In the genomic region with DNA sequence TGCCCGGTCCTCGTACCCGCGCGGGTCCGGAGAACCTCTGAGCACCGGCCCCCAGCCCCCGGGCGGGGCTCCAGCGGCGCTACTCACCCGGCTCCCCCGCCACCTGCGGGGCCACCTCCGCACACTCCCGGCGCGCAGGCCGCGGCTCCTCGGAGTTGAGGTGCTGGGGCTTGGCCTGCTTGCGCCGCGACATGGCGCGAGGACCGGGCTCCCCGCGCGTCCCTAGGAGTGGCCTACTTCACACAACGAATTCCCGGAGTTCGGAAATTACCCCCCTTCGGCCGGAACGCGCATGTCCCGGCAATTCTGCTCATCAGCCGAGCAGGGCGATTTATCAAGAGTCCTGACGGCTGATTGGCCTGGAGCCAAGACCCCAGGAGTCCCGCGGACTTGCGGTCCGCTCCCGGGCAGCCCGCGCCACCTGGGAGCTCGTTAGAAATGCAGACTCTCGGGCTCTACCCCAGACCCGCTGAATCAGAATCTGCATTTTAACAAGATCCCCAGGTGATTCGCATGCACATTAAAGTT, we compare ENCODE assay signal across 8 cellular contexts.
A peak's percentile ranks its signal among the peaks of the same experiment; 100 is the strongest.
DNase-seq lines count a peak whose midpoint lies in the region; ATAC-seq, FAIRE-seq and TF ChIP-seq lines count a peak whose summit lies in the region.

No MANE protein-coding gene starts in this region.

- no peak for FAIRE-seq in RCC 7860 (lab: Jason Lieb, UNC)

- H3K36me3 Mint-ChIP-seq in T-helper 17 cell (ENCODE audit: low read depth) (peaks cover 2% of the 10 kb centered on the region), osteocyte (ENCODE audit: unreplicated experiment) (no peaks in the 10 kb centered on the region)

- H3K4me1 Mint-ChIP-seq in T-helper 17 cell: peaks cover 13% of the 10 kb centered on the region
- peaks cover 23% of the 10 kb centered on the region for H3K4me1 Mint-ChIP-seq in osteocyte (ENCODE audit: unreplicated experiment)

- no peak for ATAC-seq in T-helper 17 cell
- no peak for ATAC-seq in GM21360 (IDR thresholded peaks at IDR 0.05; ENCODE audit: unreplicated experiment)

- DNase-seq in GM20000 (ENCODE audit: low spot score) (peak; percentile 41), T-helper 17 cell (no peak), foreskin fibroblast (peak; percentile 19 to 68), osteocyte (ENCODE audit: extremely low spot score, unreplicated experiment) (peak; percentile 84), cerebellar nuclear complex (lab: John Stamatoyannopoulos, UW) (no peak), pons (ENCODE audit: low spot score) (no peak), RCC 7860 (ENCODE audit: low spot score) (no peak)

- TF ChIP-seq CTCF in GM20000 (IDR thresholded peaks at IDR 0.05; ENCODE audit: extremely low read depth, missing control alignments) (no peak), foreskin fibroblast (IDR thresholded peaks at IDR 0.05; ENCODE audit: low read depth, low read length) (no peak), osteocyte (IDR thresholded peaks at IDR 0.05) (no peak)

- peak overlapping the region; percentile 64 for H3K4me3 ChIP-seq in foreskin fibroblast (ENCODE audit: low read depth in 1 of 2, low read length in 2 of 2)

- no peaks in the 10 kb centered on the region for H3K9me3 ChIP-seq in T-helper 17 cell (ENCODE audit: control insufficient read depth, low read length, poor library complexity, severe bottlenecking)

- H3K27me3 Mint-ChIP-seq in T-helper 17 cell: peaks cover 34% of the 10 kb centered on the region
- H3K27me3 Mint-ChIP-seq in osteocyte (ENCODE audit: unreplicated experiment): peaks cover 4% of the 10 kb centered on the region

- no peaks in the 10 kb centered on the region for H3K9me3 Mint-ChIP-seq in osteocyte (ENCODE audit: unreplicated experiment)

- H3K4me3 Mint-ChIP-seq in T-helper 17 cell (peak overlapping the region; percentile 43), osteocyte (ENCODE audit: unreplicated experiment) (peak overlapping the region; percentile 90)

- no peak overlapping the region for H3K27ac Mint-ChIP-seq in T-helper 17 cell
- no peak overlapping the region for H3K27ac Mint-ChIP-seq in osteocyte (ENCODE audit: unreplicated experiment)

Comparison
In these comparisons a context has a peak if more than half of its experiments do, and no peak if none do; other contexts are left out.
1. DNase-seq: peak in GM20000 (single experiment), foreskin fibroblast (2 of 2) and osteocyte (single experiment); none in T-helper 17 cell (0 of 3), cerebellar nuclear complex (0 of 2), pons (single experiment) and RCC 7860 (single experiment).